Comparison of ENCODE assay signal across 1 cellular context in genomic region chr22:41836551-41836950, GRCh38.
TF ChIP-seq lines count a peak whose summit lies in the region.

No MANE protein-coding gene starts in this region.

TF ChIP-seq in GM23338, 12 proteins besides CTCF, POLR2A, EP300 and RAD21 (continued from another document):
- TF ChIP-seq ZNF462 (CRISPR knock-in tag; IDR thresholded peaks at IDR 0.05): no peak
